In genomic region chr2:96124406-96125265, GRCh38 we compare ENCODE assay signal across 37 cellular contexts. TPM values are rescaled to one million over a fixed set of nuclear protein-coding genes. Genes with fewer than 3 reads are reported as not detected.
"Had no signal": no experiment of that assay in that cellular context is flagged by ENCODE, and none has a peak within 500 bp of the region (broad histone marks: within the 10 kb centered on the region; RNA-seq: fewer than 3 reads in every experiment).

No MANE protein-coding gene starts in this region.

- H3K4me1 Mint-ChIP-seq: activated CD4-positive, alpha-beta T cell treated with anti-CD3 and anti-CD28 coated beads for 36 hours had no signal

- H3K4me1 ChIP-seq: Peyer's patch had no signal

- FAIRE-seq: TTC549 had no signal

- H3K36me3 Mint-ChIP-seq: WTC11 had no signal

- H3K4me3 Mint-ChIP-seq: activated CD4-positive, alpha-beta memory T cell treated with anti-CD3 and anti-CD28 coated beads for 36 hours; activated CD4-positive, alpha-beta T cell treated with anti-CD3 and anti-CD28 coated beads for 36 hours; activated CD4-positive, alpha-beta T cell treated with anti-CD3 and anti-CD28 coated beads, Interleukin-2, amount 10 ng/mL, durations not matched to agents 7 days and 5 days; activated naive CD8-positive, alpha-beta T cell treated with anti-CD3 and anti-CD28 coated beads for 36 hours; activated T-cell treated with anti-CD3 and anti-CD28 coated beads, Interleukin-2, amount 50 U/mL, for 72 hours; activated T-helper 17 cell treated with anti-CD3 and anti-CD28 coated beads, Interleukin-2, amount 50 U/mL, for 72 hours; WTC11 had no signal

- ATAC-seq: activated CD4-positive, alpha-beta T cell treated with anti-CD3 and anti-CD28 coated beads for 36 hours; activated CD4-positive, CD25-positive, alpha-beta regulatory T cell treated with anti-CD3 and anti-CD28 coated beads, Interleukin-2, amount 50 U/mL, for 24 hours; activated T-helper 17 cell treated with anti-CD3 and anti-CD28 coated beads, Interleukin-2, amount 50 U/mL, for 72 hours; PC-3; SK-N-SH treated with all-trans-retinoic acid at 6 μM for 48 hours; WTC11 had no signal

- H3K9me3 Mint-ChIP-seq: activated CD4-positive, alpha-beta memory T cell treated with anti-CD3 and anti-CD28 coated beads for 36 hours; activated CD4-positive, alpha-beta T cell treated with anti-CD3 and anti-CD28 coated beads, Interleukin-2, amount 10 ng/mL, durations not matched to agents 7 days and 5 days; activated naive CD8-positive, alpha-beta T cell treated with anti-CD3 and anti-CD28 coated beads for 36 hours; activated T-cell treated with anti-CD3 and anti-CD28 coated beads, Interleukin-2, amount 50 U/mL, for 72 hours; activated T-helper 17 cell treated with anti-CD3 and anti-CD28 coated beads, Interleukin-2, amount 50 U/mL, for 72 hours; WTC11 had no signal

- DNase-seq: activated CD4-positive, alpha-beta memory T cell treated with anti-CD3 and anti-CD28 coated beads for 36 hours; activated CD4-positive, alpha-beta T cell treated with anti-CD3 and anti-CD28 coated beads for 36 hours; activated CD4-positive, alpha-beta T cell treated with anti-CD3 and anti-CD28 coated beads, Interleukin-2, amount 10 ng/mL, durations not matched to agents 7 days and 5 days; activated CD8-positive, alpha-beta memory T cell treated with anti-CD3 and anti-CD28 coated beads, Interleukin-2, amount 50 U/mL, for 4 hours; activated effector memory CD4-positive, alpha-beta T cell treated with anti-CD3 and anti-CD28 coated beads, Interleukin-2, amount 50 U/mL, for 16 hours; activated naive CD4-positive, alpha-beta T cell; activated naive CD4-positive, alpha-beta T cell treated with anti-CD3 and anti-CD28 coated beads, Interleukin-2, amount 50 U/mL, for 16 hours; activated naive CD8-positive, alpha-beta T cell treated with anti-CD3 and anti-CD28 coated beads for 36 hours; activated T-cell treated with anti-CD3 and anti-CD28 coated beads for 4 hours; activated T-cell treated with anti-CD3 and anti-CD28 coated beads, Interleukin-2, amount 50 U/mL, for 72 hours; amniotic stem cell; aorta; brain microvascular endothelial cell; central memory CD4-positive, alpha-beta T cell; MM.1S; MV-4-11; NCI-H1092; NCI-H1436 treated with DMSO at 0.1 percent for 48 hours; NCI-H1694 treated with DMSO at 0.1 percent for 48 hours; NCI-H2029; NCI-H345; NCI-H524 treated with DMSO at 0.1 percent for 48 hours; PC-3; Peyer's patch; RPMI8226; SIG-M5; T-helper 1 cell had no signal

- H3K27ac Mint-ChIP-seq: activated CD4-positive, alpha-beta memory T cell treated with anti-CD3 and anti-CD28 coated beads for 36 hours; activated CD4-positive, alpha-beta T cell treated with anti-CD3 and anti-CD28 coated beads for 36 hours; activated CD4-positive, alpha-beta T cell treated with anti-CD3 and anti-CD28 coated beads, Interleukin-2, amount 10 ng/mL, durations not matched to agents 7 days and 5 days; activated naive CD8-positive, alpha-beta T cell treated with anti-CD3 and anti-CD28 coated beads for 36 hours; activated T-cell treated with anti-CD3 and anti-CD28 coated beads, Interleukin-2, amount 50 U/mL, for 72 hours; activated T-helper 17 cell treated with anti-CD3 and anti-CD28 coated beads, Interleukin-2, amount 50 U/mL, for 72 hours; WTC11 had no signal

- H3K27ac ChIP-seq: brain microvascular endothelial cell, Peyer's patch had no signal

- H3K9me3 ChIP-seq: Peyer's patch had no signal

- H3K36me3 ChIP-seq: brain microvascular endothelial cell, Peyer's patch had no signal

- H3K4me3 ChIP-seq: Peyer's patch had no signal

- H3K27me3 ChIP-seq: Peyer's patch had no signal

RNA-seq across cellular contexts. Expression of gene ADRA2B, which starts 8.3 kb away (rescaled TPM):
- total RNA-seq: LHCN-M2, NCI-H460, PC-3, SK-MEL-5 had no signal

RNA-seq across cellular contexts. Expression of gene ASTL, which starts 13.7 kb away (rescaled TPM):
- total RNA-seq: chondrocyte; LHCN-M2; NCI-H460; PC-3; Peyer's patch; SK-MEL-5; T-helper 2 cell treated with Interferon-gamma antibody and Interleukin-4, amounts not matched to agents 100 ng/mL and 5 ng/mL, for 36 hours had no signal
- polyA plus RNA-seq: aorta had no signal
